In genomic region chr3:129413687-129414506, GRCh38 we compare ENCODE assay signal across 1 cellular context.
TF ChIP-seq lines count a peak whose summit lies in the region.

No MANE protein-coding gene starts in this region.

TF ChIP-seq in K562, 482 proteins besides CTCF, POLR2A, EP300 and RAD21 (continued from another document):
- TF ChIP-seq NCOR1 (IDR thresholded peaks at IDR 0.05): peak; percentile 74
- TF ChIP-seq ARNT (IDR thresholded peaks at IDR 0.05): 0 out of 4 replicates have a peak, but pooled peaks of 1 of the 2 experiments have one; percentile 21
- peak; percentile 66; the same call in 1 of the 2 replicates for TF ChIP-seq SMARCC2 (IDR thresholded peaks at IDR 0.05; ENCODE audit: low read depth)
- no peak for TF ChIP-seq ZNF282 (CRISPR knock-in tag; IDR thresholded peaks at IDR 0.05)
- peak; percentile 9; the same call in 1 of the 2 replicates for TF ChIP-seq SOX6 (IDR thresholded peaks at IDR 0.05)
- TF ChIP-seq POLR2AphosphoS5 (IDR thresholded peaks at IDR 0.05; ENCODE audit: control insufficient read depth, insufficient read depth, low read depth, low read length): peak; percentile 61
- peak; percentile 74 for TF ChIP-seq JUN (IDR thresholded peaks at IDR 0.05; ENCODE audit: borderline replicate concordance, low read depth, low read length)
- TF ChIP-seq JUN (CRISPR knock-in tag; IDR thresholded peaks at IDR 0.05; ENCODE audit: borderline replicate concordance): peak; percentile 55; the same call in 1 of the 2 replicates
- peak; percentile 30; the same call in 1 of the 2 replicates for TF ChIP-seq NBN (IDR thresholded peaks at IDR 0.05; ENCODE audit: low read depth)
- no peak for TF ChIP-seq ZNF324 (CRISPR knock-in tag; IDR thresholded peaks at IDR 0.05)
- peak; percentile 87 for TF ChIP-seq TCF3 (CRISPR knock-in tag; IDR thresholded peaks at IDR 0.05)
- no peak for TF ChIP-seq MAFK (IDR thresholded peaks at IDR 0.05; ENCODE audit: low read length)
- no peak for TF ChIP-seq E2F5 (CRISPR knock-in tag; IDR thresholded peaks at IDR 0.05)
- peak; percentile 97 for TF ChIP-seq FOSL1 (tag; conservative IDR thresholded peaks at IDR 0.05)
- no peak for TF ChIP-seq FUS (optimal IDR thresholded peaks at IDR 0.05; ENCODE audit: low read depth, low read length)
- TF ChIP-seq, protein P1, sequence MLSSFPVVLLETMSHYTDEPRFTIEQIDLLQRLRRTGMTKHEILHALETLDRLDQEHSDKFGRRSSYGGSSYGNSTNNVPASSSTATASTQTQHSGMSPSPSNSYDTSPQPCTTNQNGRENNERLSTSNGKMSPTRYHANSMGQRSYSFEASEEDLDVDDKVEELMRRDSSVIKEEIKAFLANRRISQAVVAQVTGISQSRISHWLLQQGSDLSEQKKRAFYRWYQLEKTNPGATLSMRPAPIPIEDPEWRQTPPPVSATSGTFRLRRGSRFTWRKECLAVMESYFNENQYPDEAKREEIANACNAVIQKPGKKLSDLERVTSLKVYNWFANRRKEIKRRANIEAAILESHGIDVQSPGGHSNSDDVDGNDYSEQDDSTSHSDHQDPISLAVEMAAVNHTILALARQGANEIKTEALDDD (IDR thresholded peaks at IDR 0.05): peak; percentile 51
- TF ChIP-seq NFIC (IDR thresholded peaks at IDR 0.05): peak; percentile 15
- TF ChIP-seq ARID1B (IDR thresholded peaks at IDR 0.05): peak; percentile 89
- no peak for TF ChIP-seq TEAD2 (tag; IDR thresholded peaks at IDR 0.05)
- no peak for TF ChIP-seq ZNF384 (IDR thresholded peaks at IDR 0.05; ENCODE audit: low read depth, low read length)
- no peak for TF ChIP-seq ZBTB33 (CRISPR knock-in tag; IDR thresholded peaks at IDR 0.05)
- no peak for TF ChIP-seq GABPB2 (CRISPR knock-in tag; conservative IDR thresholded peaks at IDR 0.05)
- TF ChIP-seq, protein P2, sequence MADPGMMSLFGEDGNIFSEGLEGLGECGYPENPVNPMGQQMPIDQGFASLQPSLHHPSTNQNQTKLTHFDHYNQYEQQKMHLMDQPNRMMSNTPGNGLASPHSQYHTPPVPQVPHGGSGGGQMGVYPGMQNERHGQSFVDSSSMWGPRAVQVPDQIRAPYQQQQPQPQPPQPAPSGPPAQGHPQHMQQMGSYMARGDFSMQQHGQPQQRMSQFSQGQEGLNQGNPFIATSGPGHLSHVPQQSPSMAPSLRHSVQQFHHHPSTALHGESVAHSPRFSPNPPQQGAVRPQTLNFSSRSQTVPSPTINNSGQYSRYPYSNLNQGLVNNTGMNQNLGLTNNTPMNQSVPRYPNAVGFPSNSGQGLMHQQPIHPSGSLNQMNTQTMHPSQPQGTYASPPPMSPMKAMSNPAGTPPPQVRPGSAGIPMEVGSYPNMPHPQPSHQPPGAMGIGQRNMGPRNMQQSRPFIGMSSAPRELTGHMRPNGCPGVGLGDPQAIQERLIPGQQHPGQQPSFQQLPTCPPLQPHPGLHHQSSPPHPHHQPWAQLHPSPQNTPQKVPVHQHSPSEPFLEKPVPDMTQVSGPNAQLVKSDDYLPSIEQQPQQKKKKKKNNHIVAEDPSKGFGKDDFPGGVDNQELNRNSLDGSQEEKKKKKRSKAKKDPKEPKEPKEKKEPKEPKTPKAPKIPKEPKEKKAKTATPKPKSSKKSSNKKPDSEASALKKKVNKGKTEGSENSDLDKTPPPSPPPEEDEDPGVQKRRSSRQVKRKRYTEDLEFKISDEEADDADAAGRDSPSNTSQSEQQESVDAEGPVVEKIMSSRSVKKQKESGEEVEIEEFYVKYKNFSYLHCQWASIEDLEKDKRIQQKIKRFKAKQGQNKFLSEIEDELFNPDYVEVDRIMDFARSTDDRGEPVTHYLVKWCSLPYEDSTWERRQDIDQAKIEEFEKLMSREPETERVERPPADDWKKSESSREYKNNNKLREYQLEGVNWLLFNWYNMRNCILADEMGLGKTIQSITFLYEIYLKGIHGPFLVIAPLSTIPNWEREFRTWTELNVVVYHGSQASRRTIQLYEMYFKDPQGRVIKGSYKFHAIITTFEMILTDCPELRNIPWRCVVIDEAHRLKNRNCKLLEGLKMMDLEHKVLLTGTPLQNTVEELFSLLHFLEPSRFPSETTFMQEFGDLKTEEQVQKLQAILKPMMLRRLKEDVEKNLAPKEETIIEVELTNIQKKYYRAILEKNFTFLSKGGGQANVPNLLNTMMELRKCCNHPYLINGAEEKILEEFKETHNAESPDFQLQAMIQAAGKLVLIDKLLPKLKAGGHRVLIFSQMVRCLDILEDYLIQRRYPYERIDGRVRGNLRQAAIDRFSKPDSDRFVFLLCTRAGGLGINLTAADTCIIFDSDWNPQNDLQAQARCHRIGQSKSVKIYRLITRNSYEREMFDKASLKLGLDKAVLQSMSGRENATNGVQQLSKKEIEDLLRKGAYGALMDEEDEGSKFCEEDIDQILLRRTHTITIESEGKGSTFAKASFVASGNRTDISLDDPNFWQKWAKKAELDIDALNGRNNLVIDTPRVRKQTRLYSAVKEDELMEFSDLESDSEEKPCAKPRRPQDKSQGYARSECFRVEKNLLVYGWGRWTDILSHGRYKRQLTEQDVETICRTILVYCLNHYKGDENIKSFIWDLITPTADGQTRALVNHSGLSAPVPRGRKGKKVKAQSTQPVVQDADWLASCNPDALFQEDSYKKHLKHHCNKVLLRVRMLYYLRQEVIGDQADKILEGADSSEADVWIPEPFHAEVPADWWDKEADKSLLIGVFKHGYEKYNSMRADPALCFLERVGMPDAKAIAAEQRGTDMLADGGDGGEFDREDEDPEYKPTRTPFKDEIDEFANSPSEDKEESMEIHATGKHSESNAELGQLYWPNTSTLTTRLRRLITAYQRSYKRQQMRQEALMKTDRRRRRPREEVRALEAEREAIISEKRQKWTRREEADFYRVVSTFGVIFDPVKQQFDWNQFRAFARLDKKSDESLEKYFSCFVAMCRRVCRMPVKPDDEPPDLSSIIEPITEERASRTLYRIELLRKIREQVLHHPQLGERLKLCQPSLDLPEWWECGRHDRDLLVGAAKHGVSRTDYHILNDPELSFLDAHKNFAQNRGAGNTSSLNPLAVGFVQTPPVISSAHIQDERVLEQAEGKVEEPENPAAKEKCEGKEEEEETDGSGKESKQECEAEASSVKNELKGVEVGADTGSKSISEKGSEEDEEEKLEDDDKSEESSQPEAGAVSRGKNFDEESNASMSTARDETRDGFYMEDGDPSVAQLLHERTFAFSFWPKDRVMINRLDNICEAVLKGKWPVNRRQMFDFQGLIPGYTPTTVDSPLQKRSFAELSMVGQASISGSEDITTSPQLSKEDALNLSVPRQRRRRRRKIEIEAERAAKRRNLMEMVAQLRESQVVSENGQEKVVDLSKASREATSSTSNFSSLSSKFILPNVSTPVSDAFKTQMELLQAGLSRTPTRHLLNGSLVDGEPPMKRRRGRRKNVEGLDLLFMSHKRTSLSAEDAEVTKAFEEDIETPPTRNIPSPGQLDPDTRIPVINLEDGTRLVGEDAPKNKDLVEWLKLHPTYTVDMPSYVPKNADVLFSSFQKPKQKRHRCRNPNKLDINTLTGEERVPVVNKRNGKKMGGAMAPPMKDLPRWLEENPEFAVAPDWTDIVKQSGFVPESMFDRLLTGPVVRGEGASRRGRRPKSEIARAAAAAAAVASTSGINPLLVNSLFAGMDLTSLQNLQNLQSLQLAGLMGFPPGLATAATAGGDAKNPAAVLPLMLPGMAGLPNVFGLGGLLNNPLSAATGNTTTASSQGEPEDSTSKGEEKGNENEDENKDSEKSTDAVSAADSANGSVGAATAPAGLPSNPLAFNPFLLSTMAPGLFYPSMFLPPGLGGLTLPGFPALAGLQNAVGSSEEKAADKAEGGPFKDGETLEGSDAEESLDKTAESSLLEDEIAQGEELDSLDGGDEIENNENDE (IDR thresholded peaks at IDR 0.05; ENCODE audit: low read depth, low read length): no peak
- TF ChIP-seq FOXK2 (conservative IDR thresholded peaks at IDR 0.05 in 1 of 2, IDR thresholded peaks at IDR 0.05 in 1 of 2; ENCODE audit: low read depth in 2 of 2): peak; percentile 48 to 69
- TF ChIP-seq ZNF740 (CRISPR knock-in tag; IDR thresholded peaks at IDR 0.05): 0 out of 2 replicates have a peak, but pooled peaks have one; percentile 23
- TF ChIP-seq ZNF740 (tag; IDR thresholded peaks at IDR 0.05): no peak
- TF ChIP-seq, protein P3, sequence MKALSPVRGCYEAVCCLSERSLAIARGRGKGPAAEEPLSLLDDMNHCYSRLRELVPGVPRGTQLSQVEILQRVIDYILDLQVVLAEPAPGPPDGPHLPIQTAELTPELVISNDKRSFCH (CRISPR knock-in tag; IDR thresholded peaks at IDR 0.05): no peak
- TF ChIP-seq, protein P3 (tag; IDR thresholded peaks at IDR 0.05): 0 out of 2 replicates have a peak, but pooled peaks have one; percentile 58
- no peak for TF ChIP-seq CHAMP1 (IDR thresholded peaks at IDR 0.05)
- TF ChIP-seq EHMT2 (IDR thresholded peaks at IDR 0.05): 0 out of 2 replicates have a peak, but pooled peaks have one; percentile 20
- no peak for TF ChIP-seq MXD1 (CRISPR knock-in tag; IDR thresholded peaks at IDR 0.05; ENCODE audit: borderline replicate concordance, poor library complexity, severe bottlenecking)
- peak; percentile 75 for TF ChIP-seq MEIS2 (IDR thresholded peaks at IDR 0.05; ENCODE audit: partially characterized antibody)
- TF ChIP-seq ZNF79 (CRISPR knock-in tag; IDR thresholded peaks at IDR 0.05; ENCODE audit: low read depth): no peak
- TF ChIP-seq, protein P4, sequence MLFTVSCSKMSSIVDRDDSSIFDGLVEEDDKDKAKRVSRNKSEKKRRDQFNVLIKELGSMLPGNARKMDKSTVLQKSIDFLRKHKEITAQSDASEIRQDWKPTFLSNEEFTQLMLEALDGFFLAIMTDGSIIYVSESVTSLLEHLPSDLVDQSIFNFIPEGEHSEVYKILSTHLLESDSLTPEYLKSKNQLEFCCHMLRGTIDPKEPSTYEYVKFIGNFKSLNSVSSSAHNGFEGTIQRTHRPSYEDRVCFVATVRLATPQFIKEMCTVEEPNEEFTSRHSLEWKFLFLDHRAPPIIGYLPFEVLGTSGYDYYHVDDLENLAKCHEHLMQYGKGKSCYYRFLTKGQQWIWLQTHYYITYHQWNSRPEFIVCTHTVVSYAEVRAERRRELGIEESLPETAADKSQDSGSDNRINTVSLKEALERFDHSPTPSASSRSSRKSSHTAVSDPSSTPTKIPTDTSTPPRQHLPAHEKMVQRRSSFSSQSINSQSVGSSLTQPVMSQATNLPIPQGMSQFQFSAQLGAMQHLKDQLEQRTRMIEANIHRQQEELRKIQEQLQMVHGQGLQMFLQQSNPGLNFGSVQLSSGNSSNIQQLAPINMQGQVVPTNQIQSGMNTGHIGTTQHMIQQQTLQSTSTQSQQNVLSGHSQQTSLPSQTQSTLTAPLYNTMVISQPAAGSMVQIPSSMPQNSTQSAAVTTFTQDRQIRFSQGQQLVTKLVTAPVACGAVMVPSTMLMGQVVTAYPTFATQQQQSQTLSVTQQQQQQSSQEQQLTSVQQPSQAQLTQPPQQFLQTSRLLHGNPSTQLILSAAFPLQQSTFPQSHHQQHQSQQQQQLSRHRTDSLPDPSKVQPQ (CRISPR knock-in tag; IDR thresholded peaks at IDR 0.05; ENCODE audit: borderline replicate concordance): no peak
- TF ChIP-seq GATAD2A (IDR thresholded peaks at IDR 0.05): 0 out of 2 replicates have a peak, but pooled peaks have one; percentile 52
